Comparison of ENCODE assay signal across 17 cellular contexts in the genomic region with DNA sequence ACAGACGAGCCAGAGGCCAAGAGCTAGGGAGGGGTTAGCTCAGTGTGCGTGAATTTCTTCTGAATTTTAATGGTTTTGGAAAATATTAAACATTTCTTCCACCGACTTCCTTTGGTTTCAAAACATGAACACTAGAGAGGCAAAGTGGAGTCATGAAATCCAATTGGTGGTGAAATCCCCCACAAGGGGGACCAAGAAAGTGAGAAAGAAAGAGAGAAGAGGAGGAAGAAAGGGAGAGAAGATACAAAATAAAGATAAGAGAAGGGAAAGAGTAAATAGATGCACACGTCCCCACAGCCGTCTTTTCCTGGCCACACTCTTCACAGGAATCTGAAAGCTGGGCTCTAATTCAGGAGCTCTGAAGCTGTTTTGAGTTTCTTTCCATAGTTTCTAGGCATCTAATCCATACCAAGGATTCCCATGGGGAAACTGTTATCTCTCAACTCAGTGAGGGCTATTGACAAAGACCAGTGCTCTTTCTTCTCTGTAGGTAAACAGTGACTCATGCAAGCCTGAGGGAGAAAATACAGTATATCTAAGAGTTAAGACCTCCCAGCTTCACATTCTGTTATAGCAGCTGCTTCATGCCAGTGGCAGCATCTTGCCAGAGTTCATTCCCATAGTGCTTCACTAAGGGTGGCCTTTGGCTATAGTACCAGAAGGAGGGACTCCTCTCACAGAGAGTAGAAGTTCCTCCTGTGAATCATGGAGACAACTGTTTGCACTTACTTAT.
DNase-seq lines count a peak whose midpoint lies in the region; ATAC-seq lines count a peak whose summit lies in the region.
"Had no signal": no experiment of that assay in that cellular context is flagged by ENCODE, and none has a peak within 500 bp of the region (broad histone marks: within the 10 kb centered on the region; RNA-seq: fewer than 3 reads in every experiment).

No MANE protein-coding gene starts in this region.

- peaks cover 4% of the 10 kb centered on the region for H3K4me1 ChIP-seq in right cardiac atrium (ENCODE audit: control insufficient read depth, insufficient read depth, low read length)
- peaks cover 15% of the 10 kb centered on the region for H3K4me1 ChIP-seq in SJCRH30
- H3K4me1 ChIP-seq: colonic mucosa had no signal

- H3K4me3 ChIP-seq in right cardiac atrium (ENCODE audit: low read length) (no peak overlapping the region), SJCRH30 (no peak overlapping the region)
- H3K4me3 ChIP-seq: colonic mucosa, lung had no signal

- H3K27me3 ChIP-seq in right cardiac atrium (ENCODE audit: control insufficient read depth, insufficient read depth) (no peaks in the 10 kb centered on the region), SJCRH30 (peaks cover 2% of the 10 kb centered on the region; the same call in 1 of the 2 replicates)
- H3K27me3 ChIP-seq: colonic mucosa had no signal

- intact Hi-C loops in right cardiac atrium (cut with DNase I) (loop anchor here in 2 of 4 donors (10.0 kb wide), 1 partner anchor 133 kb away; no protein-coding TSS in a partner anchor), cardiac septum (cut with DNase I) (loop anchor here (5.0 kb wide), 1 partner anchor 135 kb away; no protein-coding TSS in a partner anchor)

- peak; percentile 36 to 42 for ATAC-seq in right cardiac atrium
- no peak for ATAC-seq in GM21528 (IDR thresholded peaks at IDR 0.05; ENCODE audit: low FRiP score, unreplicated experiment)

- H3K27ac ChIP-seq in right cardiac atrium (ENCODE audit: low read length) (no peak overlapping the region), SJCRH30 (peak overlapping the region; percentile 33; the same call in 1 of the 2 replicates)
- H3K27ac ChIP-seq: colonic mucosa had no signal

- no peaks in the 10 kb centered on the region for H3K36me3 ChIP-seq in SJCRH30
- H3K36me3 ChIP-seq: colonic mucosa had no signal

- 65% methylated on average over 5 of the region's 5 CpGs for WGBS in right cardiac atrium

- no peak for DNase-seq in right cardiac atrium
- no peak for DNase-seq in cardiac septum (ENCODE audit: low spot score)
- DNase-seq in SJCRH30, result peak; percentile 79 to 86
- peak; percentile 53 for DNase-seq in fibroblast of the conjunctiva (ENCODE audit: low read depth)
- DNase-seq in inferior parietal cortex (ENCODE audit: extremely low spot score), result no peak
- no peak for DNase-seq in NCI-H1694 (lab: John Stamatoyannopoulos, UW)
- no peak for DNase-seq in glomerular visceral epithelial cell (ENCODE audit: extremely low spot score)
- DNase-seq: activated CD4-positive, alpha-beta T cell treated with anti-CD3 and anti-CD28 coated beads for 4 hours; activated effector memory CD4-positive, alpha-beta T cell treated with Interleukin-2 at 50 U/mL for 16 hours; AML-193; colonic mucosa; glutamatergic neuron; Karpas-422; NCI-H524 treated with DMSO at 0.1 percent for 48 hours; stimulated activated CD4-positive, alpha-beta T cell treated with anti-CD3 and anti-CD28 coated beads, Interleukin-4, amount 100 ng/mL, for 4 hours had no signal

- H3K9me3 ChIP-seq in right cardiac atrium (ENCODE audit: control insufficient read depth, low read length), result peaks cover 2% of the 10 kb centered on the region
- no peaks in the 10 kb centered on the region for H3K9me3 ChIP-seq in SJCRH30 (replicated peaks)
- H3K9me3 ChIP-seq: colonic mucosa had no signal

Comparison
In these comparisons a context has a peak if more than half of its experiments do, and no peak if none do; other contexts are left out.
1. DNase-seq: peak in SJCRH30 (2 of 2) and fibroblast of the conjunctiva (single experiment); none in right cardiac atrium (0 of 3), cardiac septum (single experiment), inferior parietal cortex (single experiment), NCI-H1694 (single experiment) and glomerular visceral epithelial cell (single experiment).